10 cellular contexts compared by ENCODE assay signal in the genomic region with DNA sequence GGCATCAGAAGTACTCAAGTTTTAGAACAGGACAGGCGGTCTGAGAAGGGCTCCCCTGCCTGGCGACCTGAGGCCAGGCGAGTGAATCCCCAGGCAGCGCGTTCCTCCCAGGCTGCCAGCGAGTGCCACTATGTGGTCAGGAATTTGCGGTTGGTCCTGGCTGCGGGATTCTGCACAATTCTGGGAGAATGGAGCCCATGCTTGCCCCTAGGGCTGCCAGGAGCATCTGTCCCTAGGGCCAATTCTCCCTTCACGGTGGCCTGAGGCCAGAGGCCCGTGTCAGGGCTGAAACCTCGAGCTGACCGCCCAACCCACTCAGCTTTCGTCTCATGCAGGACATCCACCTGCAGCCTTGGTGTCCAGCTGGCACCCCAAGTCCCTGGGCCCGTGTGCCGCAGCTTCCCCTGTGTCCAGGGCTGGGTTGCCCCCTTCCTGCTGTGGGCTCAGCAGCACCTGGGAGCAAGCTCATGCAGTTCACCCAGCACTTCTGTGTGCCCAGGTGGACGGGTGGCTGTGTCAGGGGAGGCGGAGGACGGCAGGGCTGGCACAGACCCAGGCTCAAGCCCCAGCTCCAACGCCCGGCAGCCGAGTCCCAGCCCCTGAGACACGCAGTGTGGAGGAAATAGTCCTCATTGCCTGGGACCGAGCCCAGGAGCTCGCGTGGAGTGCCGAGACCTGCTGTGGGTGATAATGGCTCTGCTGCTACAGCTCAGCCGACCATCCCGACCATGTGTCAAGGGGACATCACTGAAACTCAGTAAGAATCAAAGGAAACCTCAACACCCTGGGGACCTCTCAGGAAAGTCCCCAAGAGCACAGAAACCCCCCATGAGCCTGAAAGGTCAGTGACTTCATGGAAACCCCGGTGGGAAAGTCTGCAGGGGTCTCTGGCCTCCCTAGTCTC. TPM values are rescaled to one million over a fixed set of nuclear protein-coding genes. Genes with fewer than 3 reads are reported as not detected.
A peak's percentile ranks its signal among the peaks of the same experiment; 100 is the strongest.
DNase-seq lines count a peak whose midpoint lies in the region; ATAC-seq and TF ChIP-seq lines count a peak whose summit lies in the region.
"Had no signal": no experiment of that assay in that cellular context is flagged by ENCODE, and none has a peak within 500 bp of the region (broad histone marks: within the 10 kb centered on the region; RNA-seq: fewer than 3 reads in every experiment).

No MANE protein-coding gene starts in this region.

- H3K27me3 Mint-ChIP-seq in natural killer cell treated with Interleukin-12 subunit alpha and Interleukin-12 subunit beta and Interleukin-15 and Interleukin-18, amount 100 ng/mL, for 72 hours, result no peaks in the 10 kb centered on the region
- H3K27me3 Mint-ChIP-seq in glutamatergic neuron (ENCODE audit: unreplicated experiment), result peaks cover 8% of the 10 kb centered on the region

- H3K9me3 Mint-ChIP-seq in natural killer cell treated with Interleukin-12 subunit alpha and Interleukin-12 subunit beta and Interleukin-15 and Interleukin-18, amount 100 ng/mL, for 72 hours, result no peaks in the 10 kb centered on the region
- H3K9me3 Mint-ChIP-seq in glutamatergic neuron (ENCODE audit: unreplicated experiment), result peaks cover 2% of the 10 kb centered on the region

- H3K36me3 Mint-ChIP-seq in natural killer cell treated with Interleukin-12 subunit alpha and Interleukin-12 subunit beta and Interleukin-15 and Interleukin-18, amount 100 ng/mL, for 72 hours, result no peaks in the 10 kb centered on the region
- H3K36me3 Mint-ChIP-seq in glutamatergic neuron (ENCODE audit: unreplicated experiment), result peaks cover 5% of the 10 kb centered on the region

- no peak for DNase-seq in natural killer cell treated with Interleukin-12 subunit alpha and Interleukin-12 subunit beta and Interleukin-15 and Interleukin-18, amount 100 ng/mL, for 72 hours (ENCODE audit: low spot score)
- no peak for DNase-seq in RKO (ENCODE audit: low spot score)
- DNase-seq in NOMO-1 treated with DMSO at 0.1 percent for 48 hours (lab: John Stamatoyannopoulos, UW; ENCODE audit: unreplicated experiment), result no peak
- no peak for DNase-seq in glutamatergic neuron
- DNase-seq: activated CD8-positive, alpha-beta memory T cell treated with anti-CD3 and anti-CD28 coated beads, Interleukin-2, amount 50 U/mL, for 4 hours; NCI-H1092; SHP77 had no signal

- H3K4me3 Mint-ChIP-seq in natural killer cell treated with Interleukin-12 subunit alpha and Interleukin-12 subunit beta and Interleukin-15 and Interleukin-18, amount 100 ng/mL, for 72 hours, result peak overlapping the region; percentile 44
- no peak overlapping the region for H3K4me3 Mint-ChIP-seq in glutamatergic neuron (ENCODE audit: unreplicated experiment)

- H3K4me1 Mint-ChIP-seq in natural killer cell treated with Interleukin-12 subunit alpha and Interleukin-12 subunit beta and Interleukin-15 and Interleukin-18, amount 100 ng/mL, for 72 hours (ENCODE audit: low read depth in 2 of 2), result peaks cover 23 to 49% of the 10 kb centered on the region in 2 donors
- no peaks in the 10 kb centered on the region for H3K4me1 Mint-ChIP-seq in glutamatergic neuron (ENCODE audit: low read depth, unreplicated experiment)

- no peak for TF ChIP-seq CTCF in glutamatergic neuron (IDR thresholded peaks at IDR 0.05; ENCODE audit: partially characterized antibody, unreplicated experiment)

- ATAC-seq in GM18861 (IDR thresholded peaks at IDR 0.05; ENCODE audit: unreplicated experiment), result peak; percentile 53
- peak; percentile 56 for ATAC-seq in GM21423 (IDR thresholded peaks at IDR 0.05; ENCODE audit: unreplicated experiment)
- peak; percentile 61 for ATAC-seq in HG03135 (IDR thresholded peaks at IDR 0.05; ENCODE audit: unreplicated experiment)
- peak in 1 of 2 donors; percentile 24 for ATAC-seq in natural killer cell treated with Interleukin-12 subunit alpha and Interleukin-12 subunit beta and Interleukin-15 and Interleukin-18, amount 100 ng/mL, for 72 hours

- H3K27ac Mint-ChIP-seq in natural killer cell treated with Interleukin-12 subunit alpha and Interleukin-12 subunit beta and Interleukin-15 and Interleukin-18, amount 100 ng/mL, for 72 hours, result peak overlapping the region; percentile 77 to 86
- H3K27ac Mint-ChIP-seq in glutamatergic neuron (ENCODE audit: unreplicated experiment), result no peak overlapping the region

RNA-seq across cellular contexts. Expression of gene LPCAT1, which starts 39.1 kb away (rescaled TPM):
- total RNA-seq in natural killer cell treated with Interleukin-12 subunit alpha and Interleukin-12 subunit beta and Interleukin-15 and Interleukin-18, amount 100 ng/mL, for 72 hours, result 100 to 1,000 TPM in 1 of 2 donors, 10 to 100 TPM in 1; 90.0 to 179 TPM
- total RNA-seq in glutamatergic neuron (ENCODE audit: unreplicated experiment), result 113 TPM

RNA-seq across cellular contexts. Expression of gene SLC6A3, which starts 39.4 kb away (rescaled TPM):
- not detected for total RNA-seq in natural killer cell treated with Interleukin-12 subunit alpha and Interleukin-12 subunit beta and Interleukin-15 and Interleukin-18, amount 100 ng/mL, for 72 hours
- 22.4 TPM for total RNA-seq in glutamatergic neuron (ENCODE audit: unreplicated experiment)

Comparison
In these comparisons a context has a peak if more than half of its experiments do, and no peak if none do; other contexts are left out.
1. RNA of gene SLC6A3, which starts 39.4 kb away (total RNA-seq): 22.4 TPM in glutamatergic neuron (single experiment); not detected in natural killer cell treated with Interleukin-12 subunit alpha and Interleukin-12 subunit beta and Interleukin-15 and Interleukin-18, amount 100 ng/mL, for 72 hours; every median in the first group is over 10 times any median in the second.